10 cellular contexts compared by ENCODE assay signal in genomic region chr3:149371001-149371722, GRCh38. TPM values are rescaled to one million over a fixed set of nuclear protein-coding genes. Genes with fewer than 3 reads are reported as not detected.
A peak's percentile ranks its signal among the peaks of the same experiment; 100 is the strongest.
DNase-seq lines count a peak whose midpoint lies in the region; ATAC-seq, FAIRE-seq and TF ChIP-seq lines count a peak whose summit lies in the region.
"Had no signal": no experiment of that assay in that cellular context is flagged by ENCODE, and none has a peak within 500 bp of the region (broad histone marks: within the 10 kb centered on the region; RNA-seq: fewer than 3 reads in every experiment).

No MANE protein-coding gene starts in this region.

- BruUV-seq in mammary epithelial cell (replicated peaks; lab: Mats Ljungman, UMichigan), result no TSS peak

- peaks cover 32% of the 10 kb centered on the region for H3K79me2 ChIP-seq in ACC112 (ENCODE audit: control insufficient read depth, insufficient read depth, low read length, unreplicated experiment)
- H3K79me2 ChIP-seq in mammary epithelial cell (ENCODE audit: insufficient read depth, low read length), result peaks cover 40% of the 10 kb centered on the region

- H3K9me3 ChIP-seq in mammary epithelial cell (replicated peaks; ENCODE audit: insufficient read depth, low read length) (no peaks in the 10 kb centered on the region), lung (ENCODE audit: control insufficient read depth in 2 of 2, insufficient read depth in 1 of 2, low read length in 1 of 2) (peaks cover 0 to 2% of the 10 kb centered on the region in 2 donors)

- peak overlapping the region; percentile 45; the same call in 1 of the 2 replicates for H3K4me3 ChIP-seq in ACC112 (ENCODE audit: low read depth, low read length)
- peak overlapping the region in 2 of 3 experiments; percentile 2 to 11 for H3K4me3 ChIP-seq in mammary epithelial cell (replicated peaks in 1 of 3; ENCODE audit: insufficient read depth in 1 of 3, low read depth in 2 of 3, low read length in 3 of 3)
- H3K4me3 ChIP-seq in lung, result no peak overlapping the region

- DNase-seq in Kasumi-1 (lab: John Stamatoyannopoulos, UW) (peak; percentile 47 to 61), mammary epithelial cell (peak; percentile 79), lung (ENCODE audit: low spot score) (no peak), DMS 273 treated with DMSO at 0.1 percent for 48 hours (lab: John Stamatoyannopoulos, UW) (no peak), posterior cingulate gyrus (no peak), D721Med (ENCODE audit: insufficient read length, low spot score) (no peak)
- no peak for DNase-seq in stimulated activated CD4-positive, alpha-beta T cell treated with anti-CD3 and anti-CD28 coated beads, Interleukin-12 subunit alpha, Interleukin-12 subunit beta, amount 100 ng/mL, for 4 hours
- DNase-seq: NCI-H1092 had no signal

- peaks cover 87% of the 10 kb centered on the region for H3K4me1 ChIP-seq in ACC112 (ENCODE audit: control insufficient read depth, insufficient read depth, low read length, unreplicated experiment)
- peaks cover 72% of the 10 kb centered on the region for H3K4me1 ChIP-seq in mammary epithelial cell (ENCODE audit: insufficient read depth, low read length)
- H3K4me1 ChIP-seq in lung (ENCODE audit: control insufficient read depth in 2 of 2, insufficient read depth in 2 of 2, low read length in 2 of 2), result peaks cover 5 to 8% of the 10 kb centered on the region in 2 donors

- intact Hi-C loops in mammary epithelial cell (cut with micrococcal nuclease), result loop anchor here (2.0 kb wide), 1 partner anchor 16 kb away; no protein-coding TSS in a partner anchor
- intact Hi-C loops in posterior cingulate gyrus (cut with DNase I), result no loop called here

- peak; percentile 9 to 44 for TF ChIP-seq CTCF in mammary epithelial cell (conservative IDR thresholded peaks at IDR 0.05 in 1 of 2, IDR thresholded peaks at IDR 0.05 in 1 of 2; ENCODE audit: extremely low read depth in 1 of 2, insufficient read depth in 1 of 2, low read depth in 1 of 2, low read length in 2 of 2)
- TF ChIP-seq CTCF in lung (IDR thresholded peaks at IDR 0.05; ENCODE audit: control extremely low read depth, extremely low read depth), result no peak
- no peak for TF ChIP-seq CTCF in D721Med (IDR thresholded peaks at IDR 0.05; ENCODE audit: insufficient read depth, missing control alignments)

- 1% methylated on average over 7 of the region's 7 CpGs for WGBS in mammary epithelial cell (ENCODE audit: low coverage, missing lambda C conversion rate)
- WGBS in lung, 2 donors, result 26 to 41% methylated on average over 7 of the region's 7 CpGs

- H3K27me3 ChIP-seq in ACC112 (ENCODE audit: insufficient read depth, low read length), result no peaks in the 10 kb centered on the region
- H3K27me3 ChIP-seq in mammary epithelial cell (ENCODE audit: insufficient read depth, low read length), result no peaks in the 10 kb centered on the region
- H3K27me3 ChIP-seq in lung (ENCODE audit: control insufficient read depth, insufficient read depth), result no peaks in the 10 kb centered on the region

- peak overlapping the region; percentile 61 for H3K9ac ChIP-seq in mammary epithelial cell (ENCODE audit: insufficient read depth, low read length)

- in situ Hi-C loops in mammary epithelial cell (cut with MboI; ENCODE audit: low sequenced_read_pairs in 2 of 2), result no loop called here

- H2AFZ ChIP-seq in ACC112 (ENCODE audit: low read length, unreplicated experiment), result no peak overlapping the region
- no peak overlapping the region for H2AFZ ChIP-seq in mammary epithelial cell (ENCODE audit: low read depth, low read length)

- CTCF ChIA-PET in mammary epithelial cell (lab: Charles Lee; ENCODE audit: low non-redundant PET), result no interaction called here

- H3K27ac ChIP-seq in ACC112 (ENCODE audit: low read depth, low read length) (peak overlapping the region; percentile 95), mammary epithelial cell (ENCODE audit: insufficient read depth, low read depth, low read length) (peak overlapping the region; percentile 88), lung (ENCODE audit: low read depth in 1 of 2, low read length in 1 of 2) (peak overlapping the region; percentile 59 to 60)

- H3K4me2 ChIP-seq in mammary epithelial cell (ENCODE audit: insufficient read depth, low read depth, low read length), result peak overlapping the region; percentile 73

- no peaks in the 10 kb centered on the region for H4K20me1 ChIP-seq in mammary epithelial cell (ENCODE audit: insufficient read depth, low read length)

- no peak for ATAC-seq in lung (ENCODE audit: insufficient read depth, low FRiP score)

- FAIRE-seq in D721Med (lab: Jason Lieb, UNC), result no peak
- FAIRE-seq: colon had no signal

- H3K36me3 ChIP-seq in ACC112 (ENCODE audit: insufficient read depth, low read length) (peaks cover 63% of the 10 kb centered on the region), mammary epithelial cell (ENCODE audit: insufficient read depth, low read length) (peaks cover 28% of the 10 kb centered on the region), lung (ENCODE audit: control insufficient read depth in 2 of 2, insufficient read depth in 2 of 2, low read length in 2 of 2) (peaks cover 0 to 2% of the 10 kb centered on the region in 2 donors)

- dilution Hi-C loops in mammary epithelial cell (cut with HindIII; ENCODE audit: low sequenced_read_pairs), result no loop called here

RNA-seq across cellular contexts. Expression of gene TM4SF1, which starts 6.3 kb away (rescaled TPM):
- total RNA-seq in mammary epithelial cell (100 to 1,000 TPM; 121 to 246 TPM), lung (100 to 1,000 TPM; 177 to 281 TPM)
- polyA plus RNA-seq in mammary epithelial cell (285 TPM), lung (100 to 1,000 TPM; 215 to 261 TPM)
- polyA minus RNA-seq in mammary epithelial cell, result 178 TPM

RNA-seq across cellular contexts. Expression of gene TM4SF18, which starts 37.7 kb away (rescaled TPM):
- not detected for total RNA-seq in mammary epithelial cell
- not detected for polyA plus RNA-seq in mammary epithelial cell
- not detected for polyA minus RNA-seq in mammary epithelial cell
- 10 to 100 TPM in 1 of 2 donors, 1 to 10 TPM in 1; 4.4 to 28.5 TPM for total RNA-seq in lung
- 1 to 10 TPM; 2.1 to 3.8 TPM for polyA plus RNA-seq in lung

Comparison
In these comparisons a context has a peak if more than half of its experiments do, and no peak if none do; other contexts are left out.
1. DNase-seq: peak in Kasumi-1 (2 of 2) and mammary epithelial cell (single experiment); none in lung (single experiment), DMS 273 treated with DMSO at 0.1 percent for 48 hours (single experiment), posterior cingulate gyrus (0 of 10), D721Med (single experiment) and stimulated activated CD4-positive, alpha-beta T cell treated with anti-CD3 and anti-CD28 coated beads, Interleukin-12 subunit alpha, Interleukin-12 subunit beta, amount 100 ng/mL, for 4 hours (single experiment).
2. CTCF ChIP-seq: peak in mammary epithelial cell (2 of 2); none in lung (single experiment) and D721Med (single experiment).
3. RNA of gene TM4SF18, which starts 37.7 kb away (total RNA-seq): 4.4 to 28.5 TPM in lung; not detected in mammary epithelial cell; every median in the first group is over 4 times any median in the second.
4. Peak in every context shown above with its lines, with median percentiles within 50 percentile points of each other: H3K27ac ChIP-seq.